ENCODE assay signal across 1 cellular context in the genomic region with DNA sequence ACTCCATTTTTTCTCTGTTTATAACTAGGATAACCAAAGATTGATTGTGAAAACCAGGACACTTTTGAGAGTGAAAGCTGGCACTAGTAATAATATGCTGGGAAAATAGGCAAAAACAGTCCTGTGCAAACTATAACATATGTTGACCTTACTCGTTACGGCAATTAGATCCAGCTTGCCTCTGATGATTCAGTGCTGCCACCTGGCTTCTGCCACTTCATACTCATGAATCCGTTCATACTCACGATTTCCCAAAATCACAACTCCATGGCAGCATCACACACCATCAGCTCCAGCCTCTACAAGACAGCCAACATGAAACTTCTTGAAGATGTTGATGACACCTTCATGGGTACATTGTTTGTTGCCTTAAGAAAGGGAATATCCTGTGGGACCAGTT.
TF ChIP-seq lines count a peak whose summit lies in the region.

No MANE protein-coding gene starts in this region.

TF ChIP-seq in HCT116, 20 proteins besides CTCF, POLR2A, EP300 and RAD21 (continued from another document):
- TF ChIP-seq ATF3 (IDR thresholded peaks at IDR 0.05) (no peak), SRF (IDR thresholded peaks at IDR 0.05; ENCODE audit: low read depth) (no peak), ZNF274 (IDR thresholded peaks at IDR 0.05; ENCODE audit: low read depth, low read length) (no peak), TCF7L2 (IDR thresholded peaks at IDR 0.05; ENCODE audit: borderline replicate concordance, extremely low read depth, insufficient read depth, insufficient read length) (no peak), EZH2 (IDR thresholded peaks at IDR 0.05) (no peak)
